Comparison of ENCODE assay signal across 30 cellular contexts in genomic region chr19:5141926-5142724, GRCh38.
A peak's percentile ranks its signal among the peaks of the same experiment; 100 is the strongest.
DNase-seq lines count a peak whose midpoint lies in the region; ATAC-seq, FAIRE-seq and TF ChIP-seq lines count a peak whose summit lies in the region.
"Had no signal": no experiment of that assay in that cellular context is flagged by ENCODE, and none has a peak within 500 bp of the region (broad histone marks: within the 10 kb centered on the region; RNA-seq: fewer than 3 reads in every experiment).

No MANE protein-coding gene starts in this region.

- H3K27ac ChIP-seq in left ventricle myocardium inferior (replicated peaks) (no peak overlapping the region), K562 (ENCODE audit: extremely low read depth, low read depth, low read length) (no peak overlapping the region), temporal lobe (ENCODE audit: low read depth, low read length) (peak overlapping the region; percentile 44)
- H3K27ac ChIP-seq: brain microvascular endothelial cell, gastroesophageal sphincter, lower lobe of right lung, thoracic aorta had no signal

- no peak for TF ChIP-seq RAD21 in K562 (CRISPR knock-in tag; conservative IDR thresholded peaks at IDR 0.05 in 1 of 2, IDR thresholded peaks at IDR 0.05 in 1 of 2)

- no peaks in the 10 kb centered on the region for H3K27me3 Mint-ChIP-seq in memory B cell
- peaks cover 5% of the 10 kb centered on the region for H3K27me3 Mint-ChIP-seq in activated naive CD8-positive, alpha-beta T cell treated with anti-CD3 and anti-CD28 coated beads for 36 hours
- H3K27me3 Mint-ChIP-seq: activated T-cell treated with anti-CD3 and anti-CD28 coated beads, Interleukin-2, amount 50 U/mL, for 24 hours; T-helper 17 cell had no signal

- no peaks in the 10 kb centered on the region for H3K9me3 ChIP-seq in left ventricle myocardium inferior (replicated peaks)
- no peaks in the 10 kb centered on the region for H3K9me3 ChIP-seq in K562 (replicated peaks; ENCODE audit: control insufficient read depth, insufficient read depth, low read depth, low read length)
- H3K9me3 ChIP-seq: adrenal gland, gastroesophageal sphincter, lower lobe of right lung, SK-N-SH, thoracic aorta had no signal

- DNase-seq in Right ventricle myocardium inferior (ENCODE audit: missing footprints) (peak; percentile 57), left ventricle myocardium inferior (no peak), K562 (ENCODE audit: extremely low read depth in 1 of 4, low spot score in 3 of 4) (no peak), memory B cell (ENCODE audit: low spot score in 2 of 2) (peak in 1 of 2 donors; percentile 47), NCI-H345 (lab: John Stamatoyannopoulos, UW) (no peak)
- DNase-seq in activated naive CD8-positive, alpha-beta T cell treated with anti-CD3 and anti-CD28 coated beads for 36 hours = no peak
- DNase-seq: 8988T; activated CD4-positive, alpha-beta T cell treated with anti-CD3 and anti-CD28 coated beads, Interleukin-2, amount 10 ng/mL, durations not matched to agents 24 days and 14 days; Kasumi-1; MV-4-11; NCI-H146; NCI-H2107; NCI-H446; NCI-H82; RPMI8226; SK-N-SH; stimulated activated CD4-positive, alpha-beta T cell treated with anti-CD3 and anti-CD28 coated beads, Interleukin-15, amount 100 ng/mL, for 24 hours; stimulated activated naive CD8-positive, alpha-beta T cell treated with anti-CD3 and anti-CD28 coated beads, Interleukin-15, Interleukin-2, amounts not matched to agents 100 U/mL and 50 U/mL, for 24 hours; T-helper 17 cell had no signal

- intact Hi-C loops in Right ventricle myocardium inferior (cut with DNase I) (no loop called here), left ventricle myocardium inferior (cut with micrococcal nuclease) (no loop called here), K562 (cut with micrococcal nuclease) (no loop called here)

- H3K36me3 Mint-ChIP-seq in memory B cell = peaks cover 27% of the 10 kb centered on the region
- peaks cover 35% of the 10 kb centered on the region for H3K36me3 Mint-ChIP-seq in activated naive CD8-positive, alpha-beta T cell treated with anti-CD3 and anti-CD28 coated beads for 36 hours

- H3K4me2 ChIP-seq in K562 (ENCODE audit: insufficient read depth, low read length) = no peak overlapping the region
- H3K4me2 ChIP-seq: SK-N-SH had no signal

- CTCF ChIA-PET in K562 (lab: Yijun Ruan, JAX; ENCODE audit: low intra/inter-chr PET ratio) = interaction anchor here (0.6 kb wide), 1 partner anchor 450 kb away, joined by 3 read pairs; no protein-coding TSS in a partner anchor

- H4K20me1 ChIP-seq in K562 (replicated peaks; ENCODE audit: control insufficient read depth, insufficient read depth, low read length) = no peaks in the 10 kb centered on the region

- no peak overlapping the region for H2AFZ ChIP-seq in K562 (ENCODE audit: low read depth, low read length)

- H3K9me3 Mint-ChIP-seq in memory B cell = no peaks in the 10 kb centered on the region
- peaks cover 3% of the 10 kb centered on the region for H3K9me3 Mint-ChIP-seq in activated naive CD8-positive, alpha-beta T cell treated with anti-CD3 and anti-CD28 coated beads for 36 hours
- H3K9me3 Mint-ChIP-seq: activated T-cell treated with anti-CD3 and anti-CD28 coated beads, Interleukin-2, amount 50 U/mL, for 24 hours had no signal

- ATAC-seq in Right ventricle myocardium inferior (no peak), K562 (no peak), memory B cell (ENCODE audit: low read depth) (peak; percentile 17), HG02571 (IDR thresholded peaks at IDR 0.05; ENCODE audit: unreplicated experiment) (no peak)
- ATAC-seq: gastroesophageal sphincter; stimulated activated naive CD8-positive, alpha-beta T cell treated with anti-CD3 and anti-CD28 coated beads, Interleukin-15, Interleukin-2, amounts not matched to agents 100 U/mL and 50 U/mL, for 24 hours; T-helper 17 cell had no signal

- no peak for TF ChIP-seq POLR2A in K562 (conservative IDR thresholded peaks at IDR 0.05)

- H3K9ac ChIP-seq in K562 (ENCODE audit: insufficient read depth in 1 of 2, low read depth in 2 of 2, low read length in 2 of 2) = peak overlapping the region in 1 of 2 experiments; percentile 17; a peak in 2 of 4 replicates
- H3K9ac ChIP-seq: SK-N-SH had no signal

- H3K4me3 ChIP-seq in left ventricle myocardium inferior (no peak overlapping the region), K562 (no peak overlapping the region)
- H3K4me3 ChIP-seq: adrenal gland, gastroesophageal sphincter, lower lobe of right lung, thoracic aorta had no signal

- 90% methylated on average over 21 of the region's 35 CpGs for WGBS in K562 (ENCODE audit: insufficient coverage, low coverage, missing lambda C conversion rate)

- H3K27me3 ChIP-seq in left ventricle myocardium inferior (ENCODE audit: low read depth) (no peaks in the 10 kb centered on the region), K562 (ENCODE audit: control insufficient read depth in 2 of 2, insufficient read depth in 2 of 2, low read length in 2 of 2) (no peaks in the 10 kb centered on the region)
- H3K27me3 ChIP-seq: adrenal gland, brain microvascular endothelial cell, gastroesophageal sphincter had no signal

- H3K9me1 ChIP-seq in K562 (ENCODE audit: control insufficient read depth, insufficient read depth, low read length) = no peaks in the 10 kb centered on the region

- no peak for TF ChIP-seq EP300 in K562 (IDR thresholded peaks at IDR 0.05; ENCODE audit: low read length)

- no peak for FAIRE-seq in K562 (lab: Jason Lieb, UNC)
- FAIRE-seq: endothelial cell of umbilical vein, G401.6, islet of Langerhans had no signal

- H3K27ac Mint-ChIP-seq in memory B cell = peak overlapping the region; percentile 87
- no peak overlapping the region for H3K27ac Mint-ChIP-seq in activated naive CD8-positive, alpha-beta T cell treated with anti-CD3 and anti-CD28 coated beads for 36 hours
- H3K27ac Mint-ChIP-seq: activated CD4-positive, alpha-beta T cell treated with anti-CD3 and anti-CD28 coated beads, Interleukin-2, amount 10 ng/mL, durations not matched to agents 24 days and 14 days; T-helper 17 cell had no signal

- in situ Hi-C loops in K562 (cut with MboI) = no loop called here

- H3K79me2 ChIP-seq in K562 (ENCODE audit: control insufficient read depth, insufficient read depth, low read length) = no peaks in the 10 kb centered on the region

- H3K4me1 Mint-ChIP-seq in memory B cell = peaks cover 26% of the 10 kb centered on the region
- H3K4me1 Mint-ChIP-seq in activated naive CD8-positive, alpha-beta T cell treated with anti-CD3 and anti-CD28 coated beads for 36 hours = peaks cover 39% of the 10 kb centered on the region

- peaks cover 85% of the 10 kb centered on the region for H3K36me3 ChIP-seq in left ventricle myocardium inferior
- H3K36me3 ChIP-seq in K562 (ENCODE audit: control insufficient read depth, insufficient read depth, low read length) = peaks cover 35% of the 10 kb centered on the region; the same call in 2 of the 3 replicates

- no peak for TF ChIP-seq CTCF in left ventricle myocardium inferior (IDR thresholded peaks at IDR 0.05; ENCODE audit: borderline replicate concordance)
- TF ChIP-seq CTCF in K562 (IDR thresholded peaks at IDR 0.05 in 2 of 3, conservative IDR thresholded peaks at IDR 0.05 in 1 of 3; ENCODE audit: insufficient read depth in 2 of 3, low read depth in 1 of 3, low read length in 3 of 3) = no peak

- H3K4me1 ChIP-seq in left ventricle myocardium inferior (peaks cover 33% of the 10 kb centered on the region), K562 (replicated peaks in 1 of 2; ENCODE audit: control insufficient read depth in 2 of 2, insufficient read depth in 2 of 2, low read length in 2 of 2) (peaks cover 0 to 34% of the 10 kb centered on the region in 2 experiments; a peak in 3 of 5 replicates)
- H3K4me1 ChIP-seq: adrenal gland, gastroesophageal sphincter, lower lobe of right lung had no signal

- H3K4me3 Mint-ChIP-seq in memory B cell = no peak overlapping the region
- no peak overlapping the region for H3K4me3 Mint-ChIP-seq in activated naive CD8-positive, alpha-beta T cell treated with anti-CD3 and anti-CD28 coated beads for 36 hours
- H3K4me3 Mint-ChIP-seq: activated CD4-positive, alpha-beta T cell treated with anti-CD3 and anti-CD28 coated beads, Interleukin-2, amount 10 ng/mL, durations not matched to agents 24 days and 14 days; activated T-cell treated with anti-CD3 and anti-CD28 coated beads, Interleukin-2, amount 50 U/mL, for 24 hours; T-helper 17 cell had no signal

- BruUV-seq in K562 (replicated peaks; lab: Mats Ljungman, UMichigan) = no TSS peak

- POLR2A ChIA-PET in K562 (lab: Yijun Ruan, JAX) = interaction anchor here (0.6 to 0.8 kb wide), 4 partner anchors 8 to 488 kb away, joined by 3 to 5 read pairs (median 4); no protein-coding TSS in a partner anchor

TF ChIP-seq in K562, 482 proteins besides CTCF, POLR2A, EP300 and RAD21:
- TF ChIP-seq FIP1L1 (IDR thresholded peaks at IDR 0.05; ENCODE audit: low read depth, low read length, poor library complexity, severe bottlenecking) = no peak
- TF ChIP-seq RBM22 (IDR thresholded peaks at IDR 0.05; ENCODE audit: low read depth, low read length, poor library complexity, severe bottlenecking) = peak; percentile 67
